Comparison of ENCODE assay signal across 23 cellular contexts in the genomic region with DNA sequence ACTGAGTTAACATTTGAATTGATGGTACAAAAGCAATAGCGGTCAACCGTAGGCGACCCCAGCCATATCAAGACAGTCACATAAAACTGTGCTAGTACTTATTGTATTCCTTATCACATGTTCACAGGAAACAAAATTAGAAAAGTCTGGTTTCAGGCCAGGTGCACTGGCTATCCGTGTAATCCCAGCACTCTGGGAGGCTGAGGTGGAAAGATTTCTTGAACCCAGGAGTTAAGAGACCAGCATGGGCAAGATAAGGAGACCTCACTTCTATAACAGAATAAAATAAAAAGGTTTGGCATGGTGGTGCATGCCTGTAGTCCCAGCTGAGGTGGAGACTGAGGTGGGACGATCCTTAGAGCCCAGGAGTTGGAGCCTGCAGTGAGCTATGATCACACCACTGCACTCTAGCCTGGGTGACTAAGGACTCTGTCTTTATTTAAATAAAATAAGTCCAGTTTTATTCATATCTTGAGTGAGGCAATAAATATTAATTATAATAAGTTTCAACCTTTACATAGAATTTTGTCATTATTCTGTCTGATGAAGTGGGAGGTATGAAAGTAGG.
"Had no signal": no experiment of that assay in that cellular context is flagged by ENCODE, and none has a peak within 500 bp of the region (broad histone marks: within the 10 kb centered on the region; RNA-seq: fewer than 3 reads in every experiment).

No MANE protein-coding gene starts in this region.

- H3K4me3 ChIP-seq: coronary artery, dorsolateral prefrontal cortex, gastrocnemius medialis, heart right ventricle, left lung, lower lobe of right lung, mucosa of descending colon had no signal

- ATAC-seq: gastrocnemius medialis; heart right ventricle; left cardiac atrium; left lung; left ventricle myocardium superior; lower lobe of right lung; mucosa of descending colon; naive thymus-derived CD8-positive, alpha-beta T cell had no signal

- H3K27ac ChIP-seq: coronary artery, dorsolateral prefrontal cortex, gastrocnemius medialis, heart right ventricle, left lung, lower lobe of right lung had no signal

- FAIRE-seq: colon, endothelial cell of umbilical vein, islet of Langerhans, keratinocyte had no signal

- H3K4me1 ChIP-seq: gastrocnemius medialis, heart right ventricle, left lung, lower lobe of right lung had no signal

- H3K36me3 ChIP-seq: gastrocnemius medialis, heart right ventricle, left lung, lower lobe of right lung had no signal

- H3K27me3 ChIP-seq: dorsolateral prefrontal cortex, gastrocnemius medialis, heart right ventricle, left lung had no signal

- DNase-seq: dermis blood vessel endothelial cell; dorsolateral prefrontal cortex; effector CD4-positive, alpha-beta T cell; effector memory CD4-positive, alpha-beta T cell; foreskin melanocyte; gastrocnemius medialis; glutamatergic neuron; head of caudate nucleus; heart right ventricle; hippocampal formation; left cardiac atrium; left lung; left ventricle myocardium superior; lower lobe of right lung; mesenchymal stem cell; mucosa of descending colon; naive B cell; naive thymus-derived CD8-positive, alpha-beta T cell had no signal

- H3K9me3 ChIP-seq: gastrocnemius medialis, heart right ventricle, lower lobe of right lung, mucosa of descending colon had no signal
